Comparison of ENCODE assay signal across 1 cellular context in genomic region chr17:4604111-4604644, GRCh38.
A peak's percentile ranks its signal among the peaks of the same experiment; 100 is the strongest.
TF ChIP-seq lines count a peak whose summit lies in the region.

No MANE protein-coding gene starts in this region.

TF ChIP-seq in K562, 482 proteins besides CTCF, POLR2A, EP300 and RAD21:
- no peak for TF ChIP-seq ZBTB9 (CRISPR knock-in tag; IDR thresholded peaks at IDR 0.05)
- no peak for TF ChIP-seq SIN3A (IDR thresholded peaks at IDR 0.05; ENCODE audit: borderline replicate concordance in 2 of 2, control insufficient read depth in 1 of 2, low read depth in 2 of 2, low read length in 2 of 2)
- TF ChIP-seq JUN (IDR thresholded peaks at IDR 0.05; ENCODE audit: borderline replicate concordance, low read depth, low read length) = no peak
- TF ChIP-seq JUN (CRISPR knock-in tag; IDR thresholded peaks at IDR 0.05; ENCODE audit: borderline replicate concordance) = no peak
- peak; percentile 75 for TF ChIP-seq NFIC (IDR thresholded peaks at IDR 0.05)
